ENCODE assay signal across 18 cellular contexts in the genomic region with DNA sequence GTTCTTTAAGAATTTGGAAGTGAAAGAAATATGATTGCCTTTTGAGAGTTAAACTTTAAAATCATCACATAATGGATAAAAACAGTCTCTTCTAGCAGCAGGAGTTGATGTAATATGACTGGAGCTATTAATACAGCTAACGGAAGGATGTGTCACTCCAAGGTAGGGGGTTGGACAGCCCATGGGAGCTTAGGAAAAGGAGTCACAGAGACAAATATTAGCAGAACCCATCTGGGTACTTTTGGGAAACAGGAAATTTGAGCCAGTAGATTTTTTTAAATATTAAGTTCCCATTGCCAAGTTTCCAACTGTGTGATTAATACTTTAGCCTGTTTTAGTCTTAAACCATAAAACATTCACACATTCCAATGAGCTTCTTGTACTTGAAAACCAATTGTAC.
DNase-seq lines count a peak whose midpoint lies in the region; ATAC-seq and TF ChIP-seq lines count a peak whose summit lies in the region.
"Had no signal": no experiment of that assay in that cellular context is flagged by ENCODE, and none has a peak within 500 bp of the region (broad histone marks: within the 10 kb centered on the region; RNA-seq: fewer than 3 reads in every experiment).

No MANE protein-coding gene starts in this region.

- ATAC-seq in GM19351 (IDR thresholded peaks at IDR 0.05; ENCODE audit: unreplicated experiment) = no peak
- ATAC-seq: activated CD8-positive, alpha-beta T cell treated with anti-CD3 and anti-CD28 coated beads, Interleukin-2, amount 10 ng/mL, durations not matched to agents 7 days and 5 days; effector memory CD8-positive, alpha-beta T cell had no signal

- H3K27ac ChIP-seq in testis = no peak overlapping the region
- H3K27ac ChIP-seq: right lobe of liver, vagina, WERI-Rb-1 had no signal

- no peaks in the 10 kb centered on the region for H3K9me3 ChIP-seq in adipocyte (ENCODE audit: control insufficient read depth, low read length)
- no peaks in the 10 kb centered on the region for H3K9me3 ChIP-seq in testis
- H3K9me3 ChIP-seq: right lobe of liver, vagina had no signal

- CTCF ChIA-PET in HEK293T (lab: Yijun Ruan, JAX) = no interaction called here

- no peak for TF ChIP-seq CTCF in testis (IDR thresholded peaks at IDR 0.05)

- H3K4me3 ChIP-seq in adipocyte (ENCODE audit: low read length) (no peak overlapping the region), testis (no peak overlapping the region)
- H3K4me3 ChIP-seq: right lobe of liver, vagina had no signal

- 53 to 84% methylated on average over 1 of the region's 1 CpG for WGBS in testis, 2 donors

- H3K27me3 ChIP-seq in adipocyte (replicated peaks; ENCODE audit: control insufficient read depth, insufficient read depth, low read length) (no peaks in the 10 kb centered on the region), testis (no peaks in the 10 kb centered on the region)
- H3K27me3 ChIP-seq: right lobe of liver, vagina had no signal

- DNase-seq in AG08395 (ENCODE audit: low spot score) (peak; percentile 32), GM03348 (ENCODE audit: low spot score) (peak; percentile 35), adipocyte (ENCODE audit: low read depth) (no peak), kidney tubule cell (ENCODE audit: low spot score) (peak; percentile 59), testis (no peak), NOMO-1 (lab: John Stamatoyannopoulos, UW; ENCODE audit: unreplicated experiment in 2 of 2) (no peak), HEK293T (ENCODE audit: extremely low spot score) (no peak)
- DNase-seq: activated CD8-positive, alpha-beta T cell treated with anti-CD3 and anti-CD28 coated beads, Interleukin-2, amount 10 ng/mL, durations not matched to agents 7 days and 5 days; activated naive CD8-positive, alpha-beta T cell treated with anti-CD3 and anti-CD28 coated beads for 36 hours; AML-193; effector memory CD8-positive, alpha-beta T cell; GF-D8; KG1; NCI-H1105; right lobe of liver; WERI-Rb-1 had no signal

- POLR2A ChIA-PET in HEK293T (lab: Yijun Ruan, JAX) = no interaction called here

- H3K9ac ChIP-seq in adipocyte (ENCODE audit: low read length) = peak overlapping the region; percentile 54

- H3K4me1 ChIP-seq in adipocyte (ENCODE audit: control insufficient read depth, insufficient read depth, low read length) (peaks cover 36% of the 10 kb centered on the region), testis (no peaks in the 10 kb centered on the region)
- H3K4me1 ChIP-seq: right lobe of liver, vagina had no signal

- TF ChIP-seq POLR2A in testis (IDR thresholded peaks at IDR 0.05) = no peak

- H3K36me3 ChIP-seq in adipocyte (ENCODE audit: control insufficient read depth, insufficient read depth, low read length, severe bottlenecking) = no peaks in the 10 kb centered on the region
- H3K36me3 ChIP-seq in testis (ENCODE audit: low read depth, missing control alignments) = no peaks in the 10 kb centered on the region
- H3K36me3 ChIP-seq: right lobe of liver, vagina, WERI-Rb-1 had no signal

- intact Hi-C loops in testis (cut with DNase I; ENCODE audit: low total_unique reads) = no loop called here

TF ChIP-seq in HEK293T, 16 proteins besides CTCF, POLR2A, EP300 and RAD21:
- no peak for TF ChIP-seq CTBP1 (IDR thresholded peaks at IDR 0.05; ENCODE audit: borderline replicate concordance)
- no peak for TF ChIP-seq PKNOX1 (IDR thresholded peaks at IDR 0.05)
- TF ChIP-seq HDGF (IDR thresholded peaks at IDR 0.05; ENCODE audit: borderline replicate concordance) = no peak
- TF ChIP-seq L3MBTL2 (conservative IDR thresholded peaks at IDR 0.05) = no peak
- TF ChIP-seq ARNT (IDR thresholded peaks at IDR 0.05) = no peak
- TF ChIP-seq LEF1 (IDR thresholded peaks at IDR 0.05; ENCODE audit: borderline replicate concordance) = no peak
- no peak for TF ChIP-seq TARDBP (IDR thresholded peaks at IDR 0.05)
- no peak for TF ChIP-seq NFRKB (IDR thresholded peaks at IDR 0.05)
- no peak for TF ChIP-seq ZNF384 (IDR thresholded peaks at IDR 0.05)
- no peak for TF ChIP-seq FOXA1 (IDR thresholded peaks at IDR 0.05)
- TF ChIP-seq ELF4 (IDR thresholded peaks at IDR 0.05) = no peak
- no peak for TF ChIP-seq FOXK2 (IDR thresholded peaks at IDR 0.05)
- no peak for TF ChIP-seq SP1 (IDR thresholded peaks at IDR 0.05)
- no peak for TF ChIP-seq BHLHE40 (IDR thresholded peaks at IDR 0.05; ENCODE audit: borderline replicate concordance)
- TF ChIP-seq SUZ12 (IDR thresholded peaks at IDR 0.05) = no peak
- TF ChIP-seq FOXM1 (IDR thresholded peaks at IDR 0.05; ENCODE audit: borderline replicate concordance) = no peak

Comparison
In these comparisons a context has a peak if more than half of its experiments do, and no peak if none do; other contexts are left out.
1. DNase-seq: peak in AG08395 (single experiment), GM03348 (single experiment) and kidney tubule cell (single experiment); none in adipocyte (single experiment), testis (single experiment), NOMO-1 (0 of 2) and HEK293T (single experiment).